ENCODE assay signal across 28 cellular contexts in the genomic region with DNA sequence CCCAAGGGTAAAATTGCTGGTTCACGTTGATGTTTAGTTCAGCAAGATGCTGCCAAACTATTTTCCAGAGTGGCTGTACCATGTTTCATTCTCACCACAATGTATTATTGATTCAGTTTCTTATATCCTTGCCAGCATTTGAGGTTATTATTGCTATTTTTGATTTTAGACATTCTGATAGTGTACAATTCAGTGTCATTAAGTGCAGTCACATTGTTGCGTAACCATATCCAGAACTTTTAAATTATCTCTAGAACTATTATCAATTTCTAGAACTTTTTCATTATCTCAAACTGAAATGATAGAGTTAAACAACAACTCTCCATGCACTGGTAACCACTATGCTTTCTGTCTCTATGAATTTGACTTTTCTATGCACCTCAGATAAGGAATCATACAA.
"Had no signal": no experiment of that assay in that cellular context is flagged by ENCODE, and none has a peak within 500 bp of the region (broad histone marks: within the 10 kb centered on the region; RNA-seq: fewer than 3 reads in every experiment).

No MANE protein-coding gene starts in this region.

- H3K4me1 ChIP-seq: esophagus squamous epithelium, gastrocnemius medialis, heart right ventricle, left lung, lower lobe of right lung had no signal

- H3K9me3 Mint-ChIP-seq: dendritic cell treated with granulocyte-macrophage colony-stimulating factor and Interleukin-4, amounts not matched to agents 40 ng/mL and 50 ng/mL, for 4 days; effector memory CD8-positive, alpha-beta T cell; endodermal cell; naive B cell; naive thymus-derived CD8-positive, alpha-beta T cell had no signal

- H3K4me1 Mint-ChIP-seq: endodermal cell; mesothelial cell of epicardium; naive B cell; naive thymus-derived CD8-positive, alpha-beta T cell had no signal

- H3K27ac ChIP-seq: coronary artery, epithelial cell of prostate, esophagus squamous epithelium, gastrocnemius medialis, heart right ventricle, left lung, lower lobe of right lung had no signal

- H3K4me3 Mint-ChIP-seq: dendritic cell treated with granulocyte-macrophage colony-stimulating factor and Interleukin-4, amounts not matched to agents 40 ng/mL and 50 ng/mL, for 4 days; effector memory CD8-positive, alpha-beta T cell; endodermal cell; mesothelial cell of epicardium; naive B cell; naive thymus-derived CD8-positive, alpha-beta T cell had no signal

- H3K27me3 ChIP-seq: gastrocnemius medialis, left lung had no signal

- H3K4me3 ChIP-seq: coronary artery, esophagus squamous epithelium, gastrocnemius medialis, heart right ventricle, left lung, lower lobe of right lung, mucosa of descending colon had no signal

- FAIRE-seq: endometrium, islet of Langerhans, keratinocyte had no signal

- H3K36me3 ChIP-seq: esophagus squamous epithelium, gastrocnemius medialis, heart right ventricle, left lung, lower lobe of right lung had no signal

- ATAC-seq: effector memory CD8-positive, alpha-beta T cell; esophagus mucosa; gastrocnemius medialis; heart right ventricle; left cardiac atrium; left lung; left ventricle myocardium superior; lower lobe of right lung; mucosa of descending colon; naive thymus-derived CD8-positive, alpha-beta T cell had no signal

- H3K36me3 Mint-ChIP-seq: mesothelial cell of epicardium; naive B cell; naive thymus-derived CD8-positive, alpha-beta T cell had no signal

- DNase-seq: effector CD8-positive, alpha-beta T cell; effector memory CD8-positive, alpha-beta T cell; endodermal cell; erythroblast; esophagus squamous epithelium; foreskin fibroblast; foreskin melanocyte; gastrocnemius medialis; glutamatergic neuron; head of caudate nucleus; heart right ventricle; hippocampal formation; left cardiac atrium; left lung; left ventricle myocardium superior; lower lobe of right lung; mesenchymal stem cell; mucosa of descending colon; naive B cell; naive thymus-derived CD8-positive, alpha-beta T cell had no signal

- H3K9me3 ChIP-seq: esophagus squamous epithelium, gastrocnemius medialis, heart right ventricle, left lung, lower lobe of right lung, mucosa of descending colon had no signal
